In the genomic region with DNA sequence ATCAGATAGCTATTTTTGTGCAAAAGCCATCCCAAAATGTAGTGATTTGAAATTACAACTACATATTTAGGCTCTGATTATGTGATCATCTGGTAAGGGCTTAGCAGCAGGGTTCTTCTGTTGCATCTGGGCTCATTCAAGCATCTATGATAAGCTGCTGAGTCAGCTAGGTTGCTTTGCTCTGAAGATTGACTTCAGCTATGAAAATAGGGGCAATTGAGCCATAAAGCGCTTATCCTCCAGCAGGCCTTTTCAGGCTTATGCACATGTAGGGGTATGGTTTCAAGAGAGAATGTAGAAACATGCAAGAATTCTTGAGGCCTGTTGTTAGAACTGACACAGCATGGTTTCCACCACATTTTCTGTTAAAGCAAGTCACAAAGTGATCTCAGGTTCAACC, we compare ENCODE assay signal across 23 cellular contexts.
A peak's percentile ranks its signal among the peaks of the same experiment; 100 is the strongest.
DNase-seq lines count a peak whose midpoint lies in the region; ATAC-seq, FAIRE-seq and TF ChIP-seq lines count a peak whose summit lies in the region.
"Had no signal": no experiment of that assay in that cellular context is flagged by ENCODE, and none has a peak within 500 bp of the region (broad histone marks: within the 10 kb centered on the region; RNA-seq: fewer than 3 reads in every experiment).

No MANE protein-coding gene starts in this region.

- in situ Hi-C loops in K562 (cut with MboI), result no loop called here

- TF ChIP-seq EP300 in A549 (IDR thresholded peaks at IDR 0.05) (no peak), K562 (IDR thresholded peaks at IDR 0.05; ENCODE audit: low read length) (no peak), neural cell (conservative IDR thresholded peaks at IDR 0.05; ENCODE audit: poor library complexity, severe bottlenecking) (no peak)

- no peak for ATAC-seq in A549
- ATAC-seq in K562, result no peak
- ATAC-seq: Right ventricle myocardium inferior, SK-N-SH treated with all-trans-retinoic acid at 6 μM for 48 hours had no signal

- 88% methylated on average over 1 of the region's 1 CpG for WGBS in A549 (ENCODE audit: missing lambda C conversion rate)
- 0% methylated on average over 1 of the region's 1 CpG for WGBS in K562 (ENCODE audit: insufficient coverage, low coverage, missing lambda C conversion rate)

- H3K9ac ChIP-seq in Loucy (ENCODE audit: low read depth, low read length, poor library complexity, severe bottlenecking) (no peak overlapping the region), K562 (ENCODE audit: insufficient read depth in 1 of 2, low read depth in 2 of 2, low read length in 2 of 2) (no peak overlapping the region), neural cell (ENCODE audit: low read length) (no peak overlapping the region)
- H3K9ac ChIP-seq: BLaER1 treated with 17β-estradiol and CSF1 and Interleukin-3, amounts not matched to agents 10 nM and 100 nM had no signal

- TF ChIP-seq CTCF in A549 (IDR thresholded peaks at IDR 0.05) (no peak), Loucy (conservative IDR thresholded peaks at IDR 0.05; ENCODE audit: low read length) (no peak), K562 (IDR thresholded peaks at IDR 0.05 in 2 of 3, conservative IDR thresholded peaks at IDR 0.05 in 1 of 3; ENCODE audit: insufficient read depth in 2 of 3, low read depth in 1 of 3, low read length in 3 of 3) (no peak), neural cell (IDR thresholded peaks at IDR 0.05; ENCODE audit: poor library complexity, severe bottlenecking) (no peak), coronary artery (IDR thresholded peaks at IDR 0.05) (no peak)

- H3K9me3 ChIP-seq in A549 (no peaks in the 10 kb centered on the region), Loucy (ENCODE audit: insufficient read depth, low read depth, low read length) (no peaks in the 10 kb centered on the region), K562 (replicated peaks; ENCODE audit: control insufficient read depth, insufficient read depth, low read depth, low read length) (no peaks in the 10 kb centered on the region), neural cell (ENCODE audit: low read length) (no peaks in the 10 kb centered on the region)
- H3K9me3 ChIP-seq: SJCRH30 had no signal

- H4K20me1 ChIP-seq in Loucy (ENCODE audit: insufficient read depth, low read length, poor library complexity, severe bottlenecking), result no peaks in the 10 kb centered on the region
- no peaks in the 10 kb centered on the region for H4K20me1 ChIP-seq in K562 (replicated peaks; ENCODE audit: control insufficient read depth, insufficient read depth, low read length)
- no peaks in the 10 kb centered on the region for H4K20me1 ChIP-seq in neural cell (ENCODE audit: insufficient read depth)
- H4K20me1 ChIP-seq: BLaER1 treated with 17β-estradiol and CSF1 and Interleukin-3, amounts not matched to agents 10 nM and 100 nM had no signal

- no peaks in the 10 kb centered on the region for H3K9me1 ChIP-seq in K562 (ENCODE audit: control insufficient read depth, insufficient read depth, low read length)

- H3K36me3 ChIP-seq in Loucy (ENCODE audit: insufficient read depth, low read length), result no peaks in the 10 kb centered on the region
- H3K36me3 ChIP-seq in K562 (ENCODE audit: control insufficient read depth, insufficient read depth, low read length), result no peaks in the 10 kb centered on the region
- no peaks in the 10 kb centered on the region for H3K36me3 ChIP-seq in neural cell (ENCODE audit: insufficient read depth, low read length)
- H3K36me3 ChIP-seq: SJCRH30 had no signal

- H3F3A ChIP-seq in Loucy (ENCODE audit: low read depth), result peaks cover 7% of the 10 kb centered on the region
- H3F3A ChIP-seq in neural cell (ENCODE audit: insufficient read depth, low read length, poor library complexity, severe bottlenecking), result no peaks in the 10 kb centered on the region

- CTCF ChIA-PET in A549 (lab: Yijun Ruan, JAX), result no interaction called here
- CTCF ChIA-PET in K562 (lab: Yijun Ruan, JAX; ENCODE audit: low intra/inter-chr PET ratio), result no interaction called here

- POLR2A ChIA-PET in A549 (lab: Yijun Ruan, JAX) (no interaction called here), K562 (lab: Yijun Ruan, JAX) (no interaction called here)

- no peak overlapping the region for H3K4me3 ChIP-seq in A549
- peak overlapping the region; percentile 11 for H3K4me3 ChIP-seq in Loucy (ENCODE audit: low read length, poor library complexity, severe bottlenecking)
- no peak overlapping the region for H3K4me3 ChIP-seq in K562
- H3K4me3 ChIP-seq in neural cell (ENCODE audit: low read length), result no peak overlapping the region
- no peak overlapping the region for H3K4me3 ChIP-seq in coronary artery
- H3K4me3 ChIP-seq: BLaER1 treated with 17β-estradiol and CSF1 and Interleukin-3, amounts not matched to agents 10 nM and 100 nM; PC-9; SJCRH30 had no signal

- no peak overlapping the region for H3K4me2 ChIP-seq in A549
- peak overlapping the region; percentile 63 for H3K4me2 ChIP-seq in Loucy (ENCODE audit: low read depth, low read length, poor library complexity, severe bottlenecking)
- H3K4me2 ChIP-seq in K562 (ENCODE audit: insufficient read depth, low read length), result no peak overlapping the region
- H3K4me2 ChIP-seq in neural cell (ENCODE audit: low read length), result no peak overlapping the region
- H3K4me2 ChIP-seq: BLaER1 treated with 17β-estradiol and CSF1 and Interleukin-3, amounts not matched to agents 10 nM and 100 nM; PC-9 had no signal

- no peaks in the 10 kb centered on the region for H3K9me2 ChIP-seq in Loucy (replicated peaks; ENCODE audit: low read depth, low read length)
- H3K9me2 ChIP-seq in neural cell (ENCODE audit: insufficient read depth, low read length), result no peaks in the 10 kb centered on the region

- no peaks in the 10 kb centered on the region for H3K27me3 ChIP-seq in Loucy (ENCODE audit: insufficient read depth, low read length, poor library complexity, severe bottlenecking)
- H3K27me3 ChIP-seq in K562 (ENCODE audit: control insufficient read depth in 2 of 2, insufficient read depth in 2 of 2, low read length in 2 of 2), result no peaks in the 10 kb centered on the region
- no peaks in the 10 kb centered on the region for H3K27me3 ChIP-seq in neural cell (ENCODE audit: insufficient read depth, low read depth, low read length)
- H3K27me3 ChIP-seq: BLaER1 treated with 17β-estradiol and CSF1 and Interleukin-3, amounts not matched to agents 10 nM and 100 nM; SJCRH30 had no signal

- BruUV-seq in K562 (replicated peaks; lab: Mats Ljungman, UMichigan), result no TSS peak

- no peaks in the 10 kb centered on the region for H3K4me1 ChIP-seq in A549
- peaks cover 67% of the 10 kb centered on the region for H3K4me1 ChIP-seq in Loucy (ENCODE audit: insufficient read depth, low read length, poor library complexity, severe bottlenecking)
- no peaks in the 10 kb centered on the region for H3K4me1 ChIP-seq in K562 (replicated peaks in 1 of 2; ENCODE audit: control insufficient read depth in 2 of 2, insufficient read depth in 2 of 2, low read length in 2 of 2)
- H3K4me1 ChIP-seq: SJCRH30 had no signal

- FAIRE-seq in A549 (lab: Jason Lieb, UNC) (no peak), K562 (lab: Jason Lieb, UNC) (no peak)
- FAIRE-seq: D721Med had no signal

- H3K27ac ChIP-seq in A549, result no peak overlapping the region
- H3K27ac ChIP-seq in K562 (ENCODE audit: extremely low read depth, low read depth, low read length), result no peak overlapping the region
- H3K27ac ChIP-seq in neural cell (ENCODE audit: low read length), result peak overlapping the region; percentile 40
- H3K27ac ChIP-seq in coronary artery, result no peak overlapping the region
- H3K27ac ChIP-seq: BLaER1 treated with 17β-estradiol and CSF1 and Interleukin-3, amounts not matched to agents 10 nM and 100 nM; PC-9; SJCRH30 had no signal

- H3K79me2 ChIP-seq in Loucy (ENCODE audit: insufficient read depth, low read length), result peaks cover 45% of the 10 kb centered on the region
- no peaks in the 10 kb centered on the region for H3K79me2 ChIP-seq in K562 (ENCODE audit: control insufficient read depth, insufficient read depth, low read length)
- no peaks in the 10 kb centered on the region for H3K79me2 ChIP-seq in neural cell (replicated peaks; ENCODE audit: insufficient read depth, low read length)

- TF ChIP-seq RAD21 in A549 (conservative IDR thresholded peaks at IDR 0.05 in 1 of 2, IDR thresholded peaks at IDR 0.05 in 1 of 2), result no peak
- no peak for TF ChIP-seq RAD21 in K562 (CRISPR knock-in tag; conservative IDR thresholded peaks at IDR 0.05 in 1 of 2, IDR thresholded peaks at IDR 0.05 in 1 of 2)
- no peak for TF ChIP-seq RAD21 in neural cell (conservative IDR thresholded peaks at IDR 0.05)

- no peak for TF ChIP-seq POLR2A in A549 (IDR thresholded peaks at IDR 0.05; ENCODE audit: low read length)
- no peak for TF ChIP-seq POLR2A in K562 (conservative IDR thresholded peaks at IDR 0.05)

- no peak overlapping the region for H2AFZ ChIP-seq in Loucy (ENCODE audit: low read length)
- no peak overlapping the region for H2AFZ ChIP-seq in K562 (ENCODE audit: low read depth, low read length)
- no peak overlapping the region for H2AFZ ChIP-seq in neural cell (ENCODE audit: low read depth, low read length)
- H2AFZ ChIP-seq: PC-9 had no signal

- DNase-seq in A549 (ENCODE audit: low read depth in 1 of 2, low spot score in 1 of 2) (no peak), K562 (ENCODE audit: extremely low read depth in 1 of 4, low spot score in 3 of 4) (no peak), activated gamma-delta T cell (lab: John Stamatoyannopoulos, UW) (no peak), coronary artery (ENCODE audit: low spot score) (no peak), NCI-H2196 (lab: John Stamatoyannopoulos, UW; ENCODE audit: unreplicated experiment) (no peak)
- DNase-seq: CD4-positive, alpha-beta T cell; H9; HFFc6; Karpas-422; NCI-H1092 treated with DMSO at 0.1 percent for 48 hours; NCI-H1436; NCI-H187; NCI-H2081 treated with DMSO at 0.1 percent for 48 hours; NCI-H446 treated with DMSO at 0.1 percent for 48 hours; NCI-H526; PC-9; SJCRH30 had no signal

- intact Hi-C loops in K562 (cut with micrococcal nuclease), result no loop called here

TF ChIP-seq in K562, 482 proteins besides CTCF, POLR2A, EP300 and RAD21:
- TF ChIP-seq ZNF561 (CRISPR knock-in tag; conservative IDR thresholded peaks at IDR 0.05) (no peak), MAFF (IDR thresholded peaks at IDR 0.05; ENCODE audit: low read length) (peak; percentile 5; the same call in 1 of the 2 replicates)

TF ChIP-seq in neural cell, 6 proteins besides CTCF, POLR2A, EP300 and RAD21:
- peak; percentile 75 for TF ChIP-seq POLR2AphosphoS5 (IDR thresholded peaks at IDR 0.05)
- TF ChIP-seq SMC3 (conservative IDR thresholded peaks at IDR 0.05; ENCODE audit: poor library complexity), result no peak

Comparison
In these comparisons a context has a peak if more than half of its experiments do, and no peak if none do; other contexts are left out.
1. Of the 35 proteins assayed by ChIP-seq in both K562 and A549: peak only in K562: none; only in A549: MAFK; in both: none; in neither: 34.